ENCODE assay signal across 1 cellular context in genomic region chr2:67463810-67464209, GRCh38.
TF ChIP-seq lines count a peak whose summit lies in the region.

No MANE protein-coding gene starts in this region.

TF ChIP-seq in HEK293, 187 proteins besides CTCF, POLR2A, EP300 and RAD21 (continued from another document and continues in another):
- TF ChIP-seq EGR2 (tag by site-specific recombination; IDR thresholded peaks at IDR 0.05; ENCODE audit: low read depth) = no peak
- no peak for TF ChIP-seq ZNF558 (tag by site-specific recombination; IDR thresholded peaks at IDR 0.05)
- TF ChIP-seq HOXC10 (CRISPR knock-in tag; IDR thresholded peaks at IDR 0.05) = peak; percentile 92; the same call in 1 of the 2 replicates
- peak; percentile 58; the same call in 1 of the 2 replicates for TF ChIP-seq ZNF391 (tag by site-specific recombination; IDR thresholded peaks at IDR 0.05; ENCODE audit: borderline replicate concordance, low read depth)
- no peak for TF ChIP-seq ZNF544 (tag by site-specific recombination; IDR thresholded peaks at IDR 0.05)
- TF ChIP-seq ZNF221 (tag by site-specific recombination; IDR thresholded peaks at IDR 0.05; ENCODE audit: borderline replicate concordance) = no peak
- no peak for TF ChIP-seq ZNF148 (tag by site-specific recombination; IDR thresholded peaks at IDR 0.05; ENCODE audit: borderline replicate concordance)
- no peak for TF ChIP-seq GLIS2 (tag by site-specific recombination; IDR thresholded peaks at IDR 0.05)
- no peak for TF ChIP-seq ZNF560 (tag by site-specific recombination; IDR thresholded peaks at IDR 0.05; ENCODE audit: borderline replicate concordance)
- no peak for TF ChIP-seq ZSCAN18 (tag by site-specific recombination; IDR thresholded peaks at IDR 0.05)
- no peak; the same call in 1 of the 2 replicates for TF ChIP-seq ZNF184 (tag by site-specific recombination; IDR thresholded peaks at IDR 0.05)
- TF ChIP-seq, protein P1, sequence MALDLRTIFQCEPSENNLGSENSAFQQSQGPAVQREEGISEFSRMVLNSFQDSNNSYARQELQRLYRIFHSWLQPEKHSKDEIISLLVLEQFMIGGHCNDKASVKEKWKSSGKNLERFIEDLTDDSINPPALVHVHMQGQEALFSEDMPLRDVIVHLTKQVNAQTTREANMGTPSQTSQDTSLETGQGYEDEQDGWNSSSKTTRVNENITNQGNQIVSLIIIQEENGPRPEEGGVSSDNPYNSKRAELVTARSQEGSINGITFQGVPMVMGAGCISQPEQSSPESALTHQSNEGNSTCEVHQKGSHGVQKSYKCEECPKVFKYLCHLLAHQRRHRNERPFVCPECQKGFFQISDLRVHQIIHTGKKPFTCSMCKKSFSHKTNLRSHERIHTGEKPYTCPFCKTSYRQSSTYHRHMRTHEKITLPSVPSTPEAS (tag by site-specific recombination; IDR thresholded peaks at IDR 0.05) = no peak
- no peak for TF ChIP-seq REPIN1 (tag by site-specific recombination; IDR thresholded peaks at IDR 0.05; ENCODE audit: low read depth)
- TF ChIP-seq KLF10 (tag by site-specific recombination; IDR thresholded peaks at IDR 0.05) = peak; percentile 93
- TF ChIP-seq ZNF76 (tag by site-specific recombination; IDR thresholded peaks at IDR 0.05; ENCODE audit: borderline replicate concordance, low read depth) = no peak
- TF ChIP-seq ZBTB48 (tag by site-specific recombination; IDR thresholded peaks at IDR 0.05) = no peak
- TF ChIP-seq ZNF394 (tag by site-specific recombination; IDR thresholded peaks at IDR 0.05; ENCODE audit: borderline replicate concordance) = peak; percentile 51; the same call in 1 of the 2 replicates
- TF ChIP-seq ZNF777 (tag by site-specific recombination; IDR thresholded peaks at IDR 0.05; ENCODE audit: borderline replicate concordance) = no peak
- no peak for TF ChIP-seq YY2 (tag by site-specific recombination; IDR thresholded peaks at IDR 0.05)
- TF ChIP-seq, protein P2, sequence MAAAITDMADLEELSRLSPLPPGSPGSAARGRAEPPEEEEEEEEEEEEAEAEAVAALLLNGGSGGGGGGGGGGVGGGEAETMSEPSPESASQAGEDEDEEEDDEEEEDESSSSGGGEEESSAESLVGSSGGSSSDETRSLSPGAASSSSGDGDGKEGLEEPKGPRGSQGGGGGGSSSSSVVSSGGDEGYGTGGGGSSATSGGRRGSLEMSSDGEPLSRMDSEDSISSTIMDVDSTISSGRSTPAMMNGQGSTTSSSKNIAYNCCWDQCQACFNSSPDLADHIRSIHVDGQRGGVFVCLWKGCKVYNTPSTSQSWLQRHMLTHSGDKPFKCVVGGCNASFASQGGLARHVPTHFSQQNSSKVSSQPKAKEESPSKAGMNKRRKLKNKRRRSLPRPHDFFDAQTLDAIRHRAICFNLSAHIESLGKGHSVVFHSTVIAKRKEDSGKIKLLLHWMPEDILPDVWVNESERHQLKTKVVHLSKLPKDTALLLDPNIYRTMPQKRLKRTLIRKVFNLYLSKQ (tag by site-specific recombination; IDR thresholded peaks at IDR 0.05; ENCODE audit: borderline replicate concordance) = no peak
- TF ChIP-seq PRDM2 (tag by site-specific recombination; IDR thresholded peaks at IDR 0.05; ENCODE audit: borderline replicate concordance) = no peak
- TF ChIP-seq TSHZ1 (tag by site-specific recombination; IDR thresholded peaks at IDR 0.05; ENCODE audit: borderline replicate concordance) = peak; percentile 85; the same call in 1 of the 2 replicates
- no peak for TF ChIP-seq ZIC2 (tag by site-specific recombination; IDR thresholded peaks at IDR 0.05)
- no peak for TF ChIP-seq ZNF658 (tag by site-specific recombination; IDR thresholded peaks at IDR 0.05)
- no peak for TF ChIP-seq ZBTB7A (tag by site-specific recombination; IDR thresholded peaks at IDR 0.05; ENCODE audit: low read depth)
- TF ChIP-seq, protein P3, sequence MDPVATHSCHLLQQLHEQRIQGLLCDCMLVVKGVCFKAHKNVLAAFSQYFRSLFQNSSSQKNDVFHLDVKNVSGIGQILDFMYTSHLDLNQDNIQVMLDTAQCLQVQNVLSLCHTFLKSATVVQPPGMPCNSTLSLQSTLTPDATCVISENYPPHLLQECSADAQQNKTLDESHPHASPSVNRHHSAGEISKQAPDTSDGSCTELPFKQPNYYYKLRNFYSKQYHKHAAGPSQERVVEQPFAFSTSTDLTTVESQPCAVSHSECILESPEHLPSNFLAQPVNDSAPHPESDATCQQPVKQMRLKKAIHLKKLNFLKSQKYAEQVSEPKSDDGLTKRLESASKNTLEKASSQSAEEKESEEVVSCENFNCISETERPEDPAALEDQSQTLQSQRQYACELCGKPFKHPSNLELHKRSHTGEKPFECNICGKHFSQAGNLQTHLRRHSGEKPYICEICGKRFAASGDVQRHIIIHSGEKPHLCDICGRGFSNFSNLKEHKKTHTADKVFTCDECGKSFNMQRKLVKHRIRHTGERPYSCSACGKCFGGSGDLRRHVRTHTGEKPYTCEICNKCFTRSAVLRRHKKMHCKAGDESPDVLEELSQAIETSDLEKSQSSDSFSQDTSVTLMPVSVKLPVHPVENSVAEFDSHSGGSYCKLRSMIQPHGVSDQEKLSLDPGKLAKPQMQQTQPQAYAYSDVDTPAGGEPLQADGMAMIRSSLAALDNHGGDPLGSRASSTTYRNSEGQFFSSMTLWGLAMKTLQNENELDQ (tag by site-specific recombination; IDR thresholded peaks at IDR 0.05; ENCODE audit: low read depth) = no peak
- TF ChIP-seq, protein P4, sequence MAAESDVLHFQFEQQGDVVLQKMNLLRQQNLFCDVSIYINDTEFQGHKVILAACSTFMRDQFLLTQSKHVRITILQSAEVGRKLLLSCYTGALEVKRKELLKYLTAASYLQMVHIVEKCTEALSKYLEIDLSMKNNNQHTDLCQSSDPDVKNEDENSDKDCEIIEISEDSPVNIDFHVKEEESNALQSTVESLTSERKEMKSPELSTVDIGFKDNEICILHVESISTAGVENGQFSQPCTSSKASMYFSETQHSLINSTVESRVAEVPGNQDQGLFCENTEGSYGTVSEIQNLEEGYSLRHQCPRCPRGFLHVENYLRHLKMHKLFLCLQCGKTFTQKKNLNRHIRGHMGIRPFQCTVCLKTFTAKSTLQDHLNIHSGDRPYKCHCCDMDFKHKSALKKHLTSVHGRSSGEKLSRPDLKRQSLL (tag by site-specific recombination; IDR thresholded peaks at IDR 0.05) = no peak
- no peak; the same call in 1 of the 2 replicates for TF ChIP-seq ZNF324 (tag by site-specific recombination; IDR thresholded peaks at IDR 0.05)
- no peak for TF ChIP-seq ZNF354C (tag by site-specific recombination; IDR thresholded peaks at IDR 0.05; ENCODE audit: borderline replicate concordance, low read depth)
- TF ChIP-seq MEIS1 (CRISPR knock-in tag; IDR thresholded peaks at IDR 0.05; ENCODE audit: borderline replicate concordance) = peak; percentile 100
- TF ChIP-seq BCL11B (tag by site-specific recombination; IDR thresholded peaks at IDR 0.05; ENCODE audit: low read depth) = no peak
- TF ChIP-seq ZNF596 (tag by site-specific recombination; IDR thresholded peaks at IDR 0.05) = no peak
- TF ChIP-seq ZNF473 (tag by site-specific recombination; IDR thresholded peaks at IDR 0.05) = no peak
- peak; percentile 29 for TF ChIP-seq SP2 (tag by site-specific recombination; IDR thresholded peaks at IDR 0.05)
- TF ChIP-seq ZNF2 (tag by site-specific recombination; IDR thresholded peaks at IDR 0.05) = no peak
- no peak for TF ChIP-seq ZNF514 (tag by site-specific recombination; IDR thresholded peaks at IDR 0.05)
- no peak for TF ChIP-seq ZSCAN16 (tag by site-specific recombination; IDR thresholded peaks at IDR 0.05)
- TF ChIP-seq ZNF660 (tag by site-specific recombination; IDR thresholded peaks at IDR 0.05) = no peak
- TF ChIP-seq TRIM28 (IDR thresholded peaks at IDR 0.05; ENCODE audit: borderline replicate concordance, low read length) = no peak; the same call in 1 of the 2 replicates
- peak; percentile 76 for TF ChIP-seq ZNF366 (tag by site-specific recombination; conservative IDR thresholded peaks at IDR 0.05)
- TF ChIP-seq WT1 (tag by site-specific recombination; IDR thresholded peaks at IDR 0.05) = peak; percentile 88
